In genomic region chr3:172625404-172625803, GRCh38 we compare ENCODE assay signal across 20 cellular contexts.
DNase-seq lines count a peak whose midpoint lies in the region; ATAC-seq and TF ChIP-seq lines count a peak whose summit lies in the region.
"Had no signal": no experiment of that assay in that cellular context is flagged by ENCODE, and none has a peak within 500 bp of the region (broad histone marks: within the 10 kb centered on the region; RNA-seq: fewer than 3 reads in every experiment).

No MANE protein-coding gene starts in this region.

- H3K9me3 ChIP-seq in SJSA1 (replicated peaks), result no peaks in the 10 kb centered on the region
- H3K9me3 ChIP-seq in fibroblast of lung (ENCODE audit: control insufficient read depth, insufficient read depth, low read depth, low read length), result no peaks in the 10 kb centered on the region
- H3K9me3 ChIP-seq: ascending aorta, heart right ventricle, tibial artery had no signal

- no peak for ATAC-seq in GM18498 (IDR thresholded peaks at IDR 0.05; ENCODE audit: unreplicated experiment)
- ATAC-seq: heart right ventricle had no signal

- no peak overlapping the region for H3K9ac ChIP-seq in fibroblast of lung (ENCODE audit: insufficient read depth, low read length)

- H4K20me1 ChIP-seq in fibroblast of lung (ENCODE audit: control insufficient read depth, extremely low read depth, insufficient read depth, low read length), result no peaks in the 10 kb centered on the region

- H3K4me1 ChIP-seq in SJSA1 (replicated peaks) (peaks cover 62% of the 10 kb centered on the region), fibroblast of lung (ENCODE audit: control insufficient read depth, extremely low read depth, insufficient read depth, low read length) (peaks cover 18% of the 10 kb centered on the region)
- H3K4me1 ChIP-seq: ascending aorta, tibial artery had no signal

- H3K36me3 ChIP-seq in SJSA1 (no peaks in the 10 kb centered on the region), fibroblast of lung (ENCODE audit: control insufficient read depth, insufficient read depth, low read length) (no peaks in the 10 kb centered on the region)
- H3K36me3 ChIP-seq: ascending aorta, heart right ventricle, tibial artery had no signal

- H3K27me3 ChIP-seq in SJSA1 (replicated peaks), result no peaks in the 10 kb centered on the region
- no peaks in the 10 kb centered on the region for H3K27me3 ChIP-seq in fibroblast of lung (ENCODE audit: control insufficient read depth, insufficient read depth, low read length)
- H3K27me3 ChIP-seq: ascending aorta, heart right ventricle, tibial artery had no signal

- peak overlapping the region; percentile 49 for H3K27ac ChIP-seq in SJSA1
- no peak overlapping the region for H3K27ac ChIP-seq in fibroblast of lung (ENCODE audit: insufficient read depth, low read length)
- H3K27ac ChIP-seq: ascending aorta, C4-2B, heart right ventricle, tibial artery had no signal

- H3K4me2 ChIP-seq in fibroblast of lung (ENCODE audit: extremely low read depth, insufficient read depth, low read length), result no peak overlapping the region

- DNase-seq in SIG-M5 treated with dmso at 0.1 percent for 504 hours (lab: John Stamatoyannopoulos, UW; ENCODE audit: unreplicated experiment), result peak; percentile 37
- DNase-seq in SIG-M5 (lab: John Stamatoyannopoulos, UW), result no peak
- DNase-seq in SJSA1 (ENCODE audit: low read depth in 1 of 2, low spot score in 2 of 2), result no peak
- peak; percentile 45 to 68 for DNase-seq in fibroblast of lung (ENCODE audit: low read depth in 2 of 2)
- no peak for DNase-seq in SHP77 (lab: John Stamatoyannopoulos, UW)
- no peak for DNase-seq in NCI-H1417 (lab: John Stamatoyannopoulos, UW)
- DNase-seq in occipital lobe (lab: John Stamatoyannopoulos, UW), result no peak
- DNase-seq: activated CD4-positive, alpha-beta T cell treated with anti-CD3 and anti-CD28 coated beads, Interleukin-2, amount 10 ng/mL, durations not matched to agents 7 days and 5 days; activated naive CD4-positive, alpha-beta T cell; cortex of kidney; DMS79; heart right ventricle; mesendoderm; NCI-H2029; NCI-H526; stimulated activated CD4-positive, alpha-beta T cell treated with anti-CD3 and anti-CD28 coated beads, Interleukin-12 subunit alpha, Interleukin-12 subunit beta, amount 100 ng/mL, for 4 hours; tibial artery had no signal

- H2AFZ ChIP-seq in fibroblast of lung (ENCODE audit: low read length), result no peak overlapping the region

- TF ChIP-seq CTCF in fibroblast of lung (conservative IDR thresholded peaks at IDR 0.05 in 1 of 2, IDR thresholded peaks at IDR 0.05 in 1 of 2; ENCODE audit: low read depth in 1 of 2, low read length in 2 of 2), result no peak

- H3K4me3 ChIP-seq in SJSA1, result no peak overlapping the region
- H3K4me3 ChIP-seq in fibroblast of lung (replicated peaks in 1 of 4; ENCODE audit: control extremely low read depth in 1 of 4, insufficient read depth in 1 of 4, low read depth in 3 of 4, low read length in 4 of 4), result no peak overlapping the region
- H3K4me3 ChIP-seq: ascending aorta, heart right ventricle, tibial artery had no signal

- H3K79me2 ChIP-seq in fibroblast of lung (ENCODE audit: control insufficient read depth, insufficient read depth, low read length), result no peaks in the 10 kb centered on the region

Comparison
In these comparisons a context has a peak if more than half of its experiments do, and no peak if none do; other contexts are left out.
1. DNase-seq: peak in SIG-M5 treated with dmso at 0.1 percent for 504 hours (single experiment) and fibroblast of lung (2 of 2); none in SIG-M5 (single experiment), SJSA1 (0 of 2), SHP77 (0 of 2), NCI-H1417 (0 of 3) and occipital lobe (single experiment).